Comparison of ENCODE assay signal across 8 cellular contexts in the genomic region with DNA sequence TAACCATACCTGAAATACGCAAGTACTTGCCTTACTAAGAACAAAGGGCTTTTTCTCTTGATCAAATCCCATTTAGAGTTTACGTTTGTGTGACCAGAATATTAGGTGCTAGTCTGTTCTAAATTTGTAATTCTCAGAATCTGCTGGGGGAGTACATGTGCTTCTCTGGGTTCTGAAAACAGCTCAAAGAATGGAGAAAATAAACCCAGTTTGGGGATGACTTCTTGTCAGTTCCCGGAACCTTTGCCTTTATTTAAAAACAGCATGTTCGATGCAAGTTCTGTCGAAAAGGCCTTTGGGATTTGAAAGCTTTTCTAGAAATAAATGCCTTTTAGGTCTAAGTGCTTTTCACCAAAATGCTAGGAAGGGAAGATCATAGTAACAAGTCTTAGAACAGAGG.
DNase-seq lines count a peak whose midpoint lies in the region; ATAC-seq and TF ChIP-seq lines count a peak whose summit lies in the region.

No MANE protein-coding gene starts in this region.

- CTCF ChIA-PET in CD8-positive, alpha-beta memory T cell (lab: Charles Lee): interaction anchor here (0.8 to 3.4 kb wide), 3 partner anchors 9 to 196 kb away, joined by 3 to 44 read pairs (median 3); no protein-coding TSS in a partner anchor

- H3K9me3 Mint-ChIP-seq in CD8-positive, alpha-beta memory T cell: no peaks in the 10 kb centered on the region
- H3K9me3 Mint-ChIP-seq in T-helper 1 cell treated with Interleukin-12 subunit alpha and Interleukin-12 subunit beta and Interleukin-4 antibody, amounts not matched to agents 30 μg/mL and 1 μg/mL, for 36 hours: peaks cover 3% of the 10 kb centered on the region

- H3K36me3 ChIP-seq in CD8-positive, alpha-beta memory T cell (ENCODE audit: insufficient read depth, low read length): peaks cover 13% of the 10 kb centered on the region
- H3K36me3 ChIP-seq in fibroblast of lung (ENCODE audit: control insufficient read depth, insufficient read depth, low read length) (peaks cover 14% of the 10 kb centered on the region), psoas muscle (ENCODE audit: insufficient read depth in 1 of 2, low read depth in 1 of 2) (peaks cover 5 to 22% of the 10 kb centered on the region in 2 donors)

- peaks cover 92% of the 10 kb centered on the region for H3K4me1 ChIP-seq in CD8-positive, alpha-beta memory T cell (ENCODE audit: insufficient read depth, low read length)
- H3K4me1 ChIP-seq in fibroblast of lung (ENCODE audit: control insufficient read depth, extremely low read depth, insufficient read depth, low read length) (peaks cover 42% of the 10 kb centered on the region), psoas muscle (peaks cover 31% of the 10 kb centered on the region)

- H3K79me2 ChIP-seq in fibroblast of lung (ENCODE audit: control insufficient read depth, insufficient read depth, low read length): peaks cover 78% of the 10 kb centered on the region

- H3K4me1 Mint-ChIP-seq in CD8-positive, alpha-beta memory T cell: peaks cover 95 to 99% (median 98%) of the 10 kb centered on the region in 3 donors
- H3K4me1 Mint-ChIP-seq in T-helper 1 cell treated with Interleukin-12 subunit alpha and Interleukin-12 subunit beta and Interleukin-4 antibody, amounts not matched to agents 30 μg/mL and 1 μg/mL, for 36 hours (ENCODE audit: low read depth): peaks cover 88% of the 10 kb centered on the region

- H3K9me3 ChIP-seq in CD8-positive, alpha-beta memory T cell (ENCODE audit: low read length): no peaks in the 10 kb centered on the region
- no peaks in the 10 kb centered on the region for H3K9me3 ChIP-seq in fibroblast of lung (ENCODE audit: control insufficient read depth, insufficient read depth, low read depth, low read length)
- H3K9me3 ChIP-seq in psoas muscle: no peaks in the 10 kb centered on the region

- intact Hi-C loops in psoas muscle (cut with DNase I): loop anchor here (2.0 to 10.0 kb wide), 4 partner anchors 14 to 146 kb away; no protein-coding TSS in a partner anchor

- H3K4me3 Mint-ChIP-seq in CD8-positive, alpha-beta memory T cell: peak overlapping the region; percentile 78 to 93 (median 88)
- peak overlapping the region; percentile 95 for H3K4me3 Mint-ChIP-seq in T-helper 1 cell treated with Interleukin-12 subunit alpha and Interleukin-12 subunit beta and Interleukin-4 antibody, amounts not matched to agents 30 μg/mL and 1 μg/mL, for 36 hours

- no peaks in the 10 kb centered on the region for H4K20me1 ChIP-seq in fibroblast of lung (ENCODE audit: control insufficient read depth, extremely low read depth, insufficient read depth, low read length)

- peak overlapping the region; percentile 47 for H3K4me3 ChIP-seq in CD8-positive, alpha-beta memory T cell (ENCODE audit: low read length)
- H3K4me3 ChIP-seq in fibroblast of lung (replicated peaks in 1 of 4; ENCODE audit: control extremely low read depth in 1 of 4, insufficient read depth in 1 of 4, low read depth in 3 of 4, low read length in 4 of 4): peak overlapping the region; percentile 74 to 99 (median 78)
- peak overlapping the region; percentile 83 for H3K4me3 ChIP-seq in psoas muscle

- H3K9ac ChIP-seq in fibroblast of lung (ENCODE audit: insufficient read depth, low read length): peak overlapping the region; percentile 50

- DNase-seq in CD8-positive, alpha-beta memory T cell: no peak
- DNase-seq in fibroblast of lung (ENCODE audit: low read depth in 2 of 2) (no peak), psoas muscle (no peak), hepatic stellate cell (ENCODE audit: low spot score) (no peak), GOT3 (lab: John Stamatoyannopoulos, UW) (no peak)

- POLR2A ChIA-PET in CD8-positive, alpha-beta memory T cell (lab: Charles Lee): interaction anchor here (0.8 to 1.0 kb wide), 2 partner anchors 145 to 149 kb away, joined by 3 to 4 read pairs; no protein-coding TSS in a partner anchor

- H3K27ac ChIP-seq in CD8-positive, alpha-beta memory T cell (ENCODE audit: low read depth, low read length): peak overlapping the region; percentile 60
- H3K27ac ChIP-seq in fibroblast of lung (ENCODE audit: insufficient read depth, low read length) (peak overlapping the region; percentile 94), psoas muscle (peak overlapping the region; percentile 98)

- no peaks in the 10 kb centered on the region for H3K27me3 ChIP-seq in CD8-positive, alpha-beta memory T cell (ENCODE audit: insufficient read depth, low read length, poor library complexity, severe bottlenecking)
- H3K27me3 ChIP-seq in fibroblast of lung (ENCODE audit: control insufficient read depth, insufficient read depth, low read length) (no peaks in the 10 kb centered on the region), psoas muscle (ENCODE audit: insufficient read depth in 3 of 3, low read length in 2 of 3) (no peaks in the 10 kb centered on the region)

- ATAC-seq in psoas muscle (no peak), GM19035 (IDR thresholded peaks at IDR 0.05; ENCODE audit: unreplicated experiment) (no peak), HG03108 (IDR thresholded peaks at IDR 0.05; ENCODE audit: unreplicated experiment) (no peak)

- H3K4me2 ChIP-seq in fibroblast of lung (ENCODE audit: extremely low read depth, insufficient read depth, low read length): peak overlapping the region; percentile 88

- peaks cover 10 to 44% (median 12%) of the 10 kb centered on the region in 3 donors for H3K36me3 Mint-ChIP-seq in CD8-positive, alpha-beta memory T cell
- H3K36me3 Mint-ChIP-seq in T-helper 1 cell treated with Interleukin-12 subunit alpha and Interleukin-12 subunit beta and Interleukin-4 antibody, amounts not matched to agents 30 μg/mL and 1 μg/mL, for 36 hours (ENCODE audit: low read depth): peaks cover 44% of the 10 kb centered on the region

- H3K27me3 Mint-ChIP-seq in CD8-positive, alpha-beta memory T cell: no peaks in the 10 kb centered on the region
- H3K27me3 Mint-ChIP-seq in T-helper 1 cell treated with Interleukin-12 subunit alpha and Interleukin-12 subunit beta and Interleukin-4 antibody, amounts not matched to agents 30 μg/mL and 1 μg/mL, for 36 hours (ENCODE audit: low read depth): no peaks in the 10 kb centered on the region

- no peak overlapping the region for H2AFZ ChIP-seq in fibroblast of lung (ENCODE audit: low read length)

- TF ChIP-seq CTCF in fibroblast of lung (conservative IDR thresholded peaks at IDR 0.05 in 1 of 2, IDR thresholded peaks at IDR 0.05 in 1 of 2; ENCODE audit: low read depth in 1 of 2, low read length in 2 of 2) (no peak), psoas muscle (IDR thresholded peaks at IDR 0.05) (no peak)

- H3K27ac Mint-ChIP-seq in CD8-positive, alpha-beta memory T cell: peak overlapping the region; percentile 79 to 99 (median 94)
- H3K27ac Mint-ChIP-seq in T-helper 1 cell treated with Interleukin-12 subunit alpha and Interleukin-12 subunit beta and Interleukin-4 antibody, amounts not matched to agents 30 μg/mL and 1 μg/mL, for 36 hours: peak overlapping the region; percentile 99

- 23 to 39% (median 25%) methylated on average over 5 of the region's 5 CpGs for WGBS in psoas muscle, 3 donors
